ENCODE assay signal across 2 cellular contexts in genomic region chr2:69209482-69209881, GRCh38.
A peak's percentile ranks its signal among the peaks of the same experiment; 100 is the strongest.
TF ChIP-seq lines count a peak whose summit lies in the region.

No MANE protein-coding gene starts in this region.

TF ChIP-seq in GM23338, 12 proteins besides CTCF, POLR2A, EP300 and RAD21 (continued from another document):
- TF ChIP-seq ZNF462 (CRISPR knock-in tag; IDR thresholded peaks at IDR 0.05), result peak; percentile 67; the same call in 1 of the 2 replicates
- peak; percentile 45 for TF ChIP-seq CREB1 (CRISPR knock-in tag; IDR thresholded peaks at IDR 0.05; ENCODE audit: low read depth)
- peak; percentile 73; the same call in 1 of the 2 replicates for TF ChIP-seq NANOG (IDR thresholded peaks at IDR 0.05; ENCODE audit: borderline replicate concordance)
TF ChIP-seq in GM23338: peak in this region for 3.

TF ChIP-seq in WTC11, 78 proteins besides CTCF, POLR2A, EP300 and RAD21 (continued from another document):
- TF ChIP-seq ZNF281 (CRISPR knock-in tag; IDR thresholded peaks at IDR 0.05) (no peak), TEAD1 (CRISPR knock-in tag; IDR thresholded peaks at IDR 0.05) (0 out of 2 replicates have a peak, but pooled peaks have one; percentile 15)
- TF ChIP-seq, protein P1, sequence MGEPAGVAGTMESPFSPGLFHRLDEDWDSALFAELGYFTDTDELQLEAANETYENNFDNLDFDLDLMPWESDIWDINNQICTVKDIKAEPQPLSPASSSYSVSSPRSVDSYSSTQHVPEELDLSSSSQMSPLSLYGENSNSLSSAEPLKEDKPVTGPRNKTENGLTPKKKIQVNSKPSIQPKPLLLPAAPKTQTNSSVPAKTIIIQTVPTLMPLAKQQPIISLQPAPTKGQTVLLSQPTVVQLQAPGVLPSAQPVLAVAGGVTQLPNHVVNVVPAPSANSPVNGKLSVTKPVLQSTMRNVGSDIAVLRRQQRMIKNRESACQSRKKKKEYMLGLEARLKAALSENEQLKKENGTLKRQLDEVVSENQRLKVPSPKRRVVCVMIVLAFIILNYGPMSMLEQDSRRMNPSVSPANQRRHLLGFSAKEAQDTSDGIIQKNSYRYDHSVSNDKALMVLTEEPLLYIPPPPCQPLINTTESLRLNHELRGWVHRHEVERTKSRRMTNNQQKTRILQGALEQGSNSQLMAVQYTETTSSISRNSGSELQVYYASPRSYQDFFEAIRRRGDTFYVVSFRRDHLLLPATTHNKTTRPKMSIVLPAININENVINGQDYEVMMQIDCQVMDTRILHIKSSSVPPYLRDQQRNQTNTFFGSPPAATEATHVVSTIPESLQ (CRISPR knock-in tag; IDR thresholded peaks at IDR 0.05), result no peak
- TF ChIP-seq, protein P2, sequence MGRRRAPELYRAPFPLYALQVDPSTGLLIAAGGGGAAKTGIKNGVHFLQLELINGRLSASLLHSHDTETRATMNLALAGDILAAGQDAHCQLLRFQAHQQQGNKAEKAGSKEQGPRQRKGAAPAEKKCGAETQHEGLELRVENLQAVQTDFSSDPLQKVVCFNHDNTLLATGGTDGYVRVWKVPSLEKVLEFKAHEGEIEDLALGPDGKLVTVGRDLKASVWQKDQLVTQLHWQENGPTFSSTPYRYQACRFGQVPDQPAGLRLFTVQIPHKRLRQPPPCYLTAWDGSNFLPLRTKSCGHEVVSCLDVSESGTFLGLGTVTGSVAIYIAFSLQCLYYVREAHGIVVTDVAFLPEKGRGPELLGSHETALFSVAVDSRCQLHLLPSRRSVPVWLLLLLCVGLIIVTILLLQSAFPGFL (CRISPR knock-in tag; IDR thresholded peaks at IDR 0.05; ENCODE audit: borderline replicate concordance), result no peak
